In genomic region chr4:159447296-159447695, GRCh38 we compare ENCODE assay signal across 18 cellular contexts.
"Had no signal": no experiment of that assay in that cellular context is flagged by ENCODE, and none has a peak within 500 bp of the region (broad histone marks: within the 10 kb centered on the region; RNA-seq: fewer than 3 reads in every experiment).

No MANE protein-coding gene starts in this region.

- H3K4me3 Mint-ChIP-seq: naive thymus-derived CD8-positive, alpha-beta T cell; nephron; neural crest cell; stimulated activated naive B cell treated with anti-CD40 and anti-IgM and Interleukin-4, amounts not matched to agents 10 μg/mL and 1 μg/mL and 100 μg/mL, for 72 hours had no signal

- H3K4me3 ChIP-seq: left lung, lower lobe of right lung, pancreas, prostate gland, skin epidermis, stomach, suprapubic skin, thoracic aorta, tibial artery, upper lobe of right lung had no signal

- ATAC-seq: naive thymus-derived CD8-positive, alpha-beta T cell had no signal

- DNase-seq: kidney glomerular epithelial cell; left lung; lower lobe of right lung; mesenchymal stem cell; naive thymus-derived CD8-positive, alpha-beta T cell; stimulated activated CD4-positive, alpha-beta T cell treated with anti-CD3 and anti-CD28 coated beads, Interleukin-12 subunit alpha, Interleukin-12 subunit beta, amount 100 ng/mL, for 4 hours; stomach; trophoblast cell; upper lobe of right lung had no signal

- H3K4me1 Mint-ChIP-seq: naive thymus-derived CD8-positive, alpha-beta T cell had no signal

- H3K9me3 Mint-ChIP-seq: naive thymus-derived CD8-positive, alpha-beta T cell; nephron; neural crest cell; stimulated activated naive B cell treated with anti-CD40 and anti-IgM and Interleukin-4, amounts not matched to agents 10 μg/mL and 1 μg/mL and 100 μg/mL, for 72 hours had no signal

- H3K36me3 Mint-ChIP-seq: naive thymus-derived CD8-positive, alpha-beta T cell; stimulated activated naive B cell treated with anti-CD40 and anti-IgM and Interleukin-4, amounts not matched to agents 10 μg/mL and 1 μg/mL and 100 μg/mL, for 72 hours had no signal

- H3K27ac Mint-ChIP-seq: naive thymus-derived CD8-positive, alpha-beta T cell; nephron; stimulated activated naive B cell treated with anti-CD40 and anti-IgM and Interleukin-4, amounts not matched to agents 10 μg/mL and 1 μg/mL and 100 μg/mL, for 72 hours had no signal
